Comparison of ENCODE assay signal across 1 cellular context in genomic region chr1:160608514-160608913, GRCh38.
TF ChIP-seq lines count a peak whose summit lies in the region.

No MANE protein-coding gene starts in this region.

TF ChIP-seq in H1, 55 proteins besides CTCF, POLR2A, EP300 and RAD21:
- no peak for TF ChIP-seq GABPA (IDR thresholded peaks at IDR 0.05; ENCODE audit: borderline replicate concordance, insufficient read depth, low read length)
- TF ChIP-seq SIN3A (conservative IDR thresholded peaks at IDR 0.05 in 1 of 2, IDR thresholded peaks at IDR 0.05 in 1 of 2; ENCODE audit: low read depth in 1 of 2, low read length in 2 of 2), result no peak
- TF ChIP-seq BRCA1 (IDR thresholded peaks at IDR 0.05; ENCODE audit: low read depth, low read length), result no peak
- TF ChIP-seq CHD1 (IDR thresholded peaks at IDR 0.05; ENCODE audit: low read depth, low read length), result no peak
- TF ChIP-seq ASH2L (IDR thresholded peaks at IDR 0.05; ENCODE audit: low read length), result no peak
- no peak for TF ChIP-seq KDM1A (IDR thresholded peaks at IDR 0.05; ENCODE audit: borderline replicate concordance, low read length)
- TF ChIP-seq RXRA (IDR thresholded peaks at IDR 0.05; ENCODE audit: insufficient read depth, low read depth, low read length), result no peak
- TF ChIP-seq RBBP5 (IDR thresholded peaks at IDR 0.05; ENCODE audit: borderline replicate concordance, low read depth, low read length), result no peak
- no peak for TF ChIP-seq GTF2F1 (IDR thresholded peaks at IDR 0.05; ENCODE audit: borderline replicate concordance, low read depth, low read length)
- no peak for TF ChIP-seq PHF8 (conservative IDR thresholded peaks at IDR 0.05; ENCODE audit: low read depth, low read length)
- no peak for TF ChIP-seq CHD2 (IDR thresholded peaks at IDR 0.05; ENCODE audit: low read length)
- TF ChIP-seq BACH1 (IDR thresholded peaks at IDR 0.05; ENCODE audit: low read length), result no peak
- TF ChIP-seq YY1 (IDR thresholded peaks at IDR 0.05; ENCODE audit: low read depth, low read length), result no peak
